Comparison of ENCODE assay signal across 28 cellular contexts in the genomic region with DNA sequence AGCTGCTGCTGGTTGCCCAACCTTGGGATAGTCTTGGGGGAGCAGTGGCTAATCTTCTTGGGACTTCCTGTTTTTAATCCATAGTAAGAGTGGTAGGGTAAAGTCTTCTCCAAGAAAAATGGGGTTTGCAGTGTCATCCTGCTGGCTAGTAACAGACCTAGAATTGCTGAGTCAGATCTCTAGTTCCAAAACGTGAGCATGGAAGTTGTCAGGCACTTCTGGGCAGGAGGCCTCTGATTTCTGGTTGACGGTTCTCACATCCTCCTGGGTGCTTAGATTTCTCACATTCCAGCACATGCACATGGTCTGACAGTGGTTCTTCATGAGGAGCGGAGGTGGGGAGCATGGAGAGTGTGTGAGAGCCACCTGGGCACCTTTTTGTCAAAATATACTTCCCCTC.
"Had no signal": no experiment of that assay in that cellular context is flagged by ENCODE, and none has a peak within 500 bp of the region (broad histone marks: within the 10 kb centered on the region; RNA-seq: fewer than 3 reads in every experiment).

No MANE protein-coding gene starts in this region.

- DNase-seq: dorsolateral prefrontal cortex; effector CD4-positive, alpha-beta T cell; foreskin keratinocyte; heart left ventricle; left cardiac atrium; left lung; mesenchymal stem cell; midbrain; naive thymus-derived CD4-positive, alpha-beta T cell; stimulated activated CD4-positive, alpha-beta T cell treated with anti-CD3 and anti-CD28 coated beads, Interleukin-12 subunit alpha, Interleukin-12 subunit beta, amount 100 ng/mL, for 4 hours; stimulated activated CD4-positive, alpha-beta T cell treated with anti-CD3 and anti-CD28 coated beads, Interleukin-1b, Interleukin-23, amount 100 ng/mL, for 48 hours; stimulated activated CD4-positive, alpha-beta T cell treated with anti-CD3 and anti-CD28 coated beads, Interleukin-4, amount 100 ng/mL, for 24 hours; stimulated activated naive CD4-positive, alpha-beta T cell treated with Interleukin-2 at 50 U/mL for 16 hours; stomach; thyroid gland; trophoblast cell had no signal

- H3K4me1 ChIP-seq: foreskin keratinocyte, gastroesophageal sphincter, left lung, neural progenitor cell, parathyroid adenoma, stomach, thyroid gland had no signal

- ATAC-seq: esophagus mucosa; foreskin keratinocyte; gastroesophageal sphincter; heart left ventricle; left cardiac atrium; left lung; naive thymus-derived CD4-positive, alpha-beta T cell; sciatic nerve; stimulated activated effector memory CD8-positive, alpha-beta T cell treated with anti-CD3 and anti-CD28 coated beads, Interleukin-12 subunit alpha, Interleukin-12 subunit beta, amount 100 ng/mL, for 72 hours had no signal

- H3K4me3 Mint-ChIP-seq: naive thymus-derived CD4-positive, alpha-beta T cell; nephron; neural progenitor cell; stimulated activated effector memory CD8-positive, alpha-beta T cell treated with anti-CD3 and anti-CD28 coated beads, Interleukin-12 subunit alpha, Interleukin-12 subunit beta, amount 100 ng/mL, for 72 hours had no signal

- H3K4me2 ChIP-seq: hepatocyte, neural progenitor cell, smooth muscle cell had no signal

- FAIRE-seq: colon, islet of Langerhans had no signal

- H3K27ac ChIP-seq: dorsolateral prefrontal cortex, foreskin keratinocyte, gastroesophageal sphincter, heart left ventricle, hepatocyte, left lung, neural progenitor cell, parathyroid adenoma, stomach, thyroid gland had no signal

- H3K9me3 ChIP-seq: gastroesophageal sphincter, heart left ventricle, left lung, stomach, thyroid gland had no signal

- H3K4me3 ChIP-seq: dorsolateral prefrontal cortex, gastroesophageal sphincter, heart left ventricle, hepatocyte, left lung, neural progenitor cell, smooth muscle cell, stomach, thyroid gland had no signal

- H3K27ac Mint-ChIP-seq: naive thymus-derived CD4-positive, alpha-beta T cell; nephron; neural progenitor cell; progenitor cell of endocrine pancreas; stimulated activated effector memory CD8-positive, alpha-beta T cell treated with anti-CD3 and anti-CD28 coated beads, Interleukin-12 subunit alpha, Interleukin-12 subunit beta, amount 100 ng/mL, for 72 hours had no signal

- H3K9me3 Mint-ChIP-seq: nephron; neural progenitor cell; stimulated activated effector memory CD8-positive, alpha-beta T cell treated with anti-CD3 and anti-CD28 coated beads, Interleukin-12 subunit alpha, Interleukin-12 subunit beta, amount 100 ng/mL, for 72 hours had no signal

- H3K4me1 Mint-ChIP-seq: nephron; stimulated activated effector memory CD8-positive, alpha-beta T cell treated with anti-CD3 and anti-CD28 coated beads, Interleukin-12 subunit alpha, Interleukin-12 subunit beta, amount 100 ng/mL, for 72 hours had no signal

- H3K36me3 Mint-ChIP-seq: naive thymus-derived CD4-positive, alpha-beta T cell; neural progenitor cell; stimulated activated effector memory CD8-positive, alpha-beta T cell treated with anti-CD3 and anti-CD28 coated beads, Interleukin-12 subunit alpha, Interleukin-12 subunit beta, amount 100 ng/mL, for 72 hours had no signal
